7 cellular contexts compared by ENCODE assay signal in the genomic region with DNA sequence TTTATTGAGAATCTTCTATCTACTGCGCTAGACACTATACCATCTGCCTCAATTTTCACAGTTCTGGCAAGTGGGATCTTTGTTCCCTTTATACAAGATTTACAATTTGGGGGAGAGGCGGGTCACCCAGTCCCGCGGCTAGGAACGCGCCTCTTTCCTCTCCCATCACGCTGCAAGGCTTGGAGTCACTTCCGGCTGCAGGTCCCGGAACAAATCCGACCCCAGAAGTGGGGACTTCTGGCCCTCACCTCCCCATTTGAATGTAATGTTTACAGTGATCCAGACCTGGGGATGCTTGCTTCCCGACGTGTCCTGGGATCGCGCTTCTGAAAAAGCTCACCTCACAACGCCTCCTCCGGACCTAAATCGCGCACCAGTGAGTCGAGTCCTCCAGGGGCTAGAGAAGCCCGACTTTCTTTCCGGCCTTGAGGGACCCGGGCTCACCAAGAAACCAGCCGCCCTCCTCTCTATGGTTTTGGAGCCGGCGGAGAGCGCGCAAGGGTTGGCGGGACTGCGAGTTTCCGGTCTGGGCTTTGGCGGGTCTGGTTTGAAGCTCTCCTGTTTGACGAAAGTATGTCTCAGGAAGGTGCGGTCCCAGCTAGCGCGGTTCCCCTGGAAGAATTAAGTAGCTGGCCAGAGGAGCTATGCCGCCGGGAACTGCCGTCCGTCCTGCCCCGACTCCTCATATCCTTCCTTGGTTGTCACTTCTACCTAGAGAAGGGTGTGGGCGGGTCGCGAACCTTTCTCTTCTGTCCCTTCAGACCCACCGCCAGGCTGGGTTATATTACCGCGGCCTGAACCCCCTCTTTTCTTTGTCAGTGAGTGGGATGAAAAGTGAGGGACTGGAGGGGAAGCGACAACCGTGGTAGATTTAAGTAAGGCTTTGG. TPM values are rescaled to one million over a fixed set of nuclear protein-coding genes. Genes with fewer than 3 reads are reported as not detected.
A peak's percentile ranks its signal among the peaks of the same experiment; 100 is the strongest.
DNase-seq lines count a peak whose midpoint lies in the region; ATAC-seq and TF ChIP-seq lines count a peak whose summit lies in the region.

METTL18 (minus strand) TSS at position 378 of the 887 bp plus-strand sequence. CDS start 1,212 bp downstream, outside the sequence.

- in situ Hi-C loops in astrocyte of the cerebellum (cut with HindIII; ENCODE audit: low sequenced_read_pairs) = no loop called here

- peaks cover 4% of the 10 kb centered on the region for H3K36me3 ChIP-seq in hepatocyte (replicated peaks; ENCODE audit: insufficient read depth, low read depth)

- H3K9me2 ChIP-seq in hepatocyte (replicated peaks; ENCODE audit: insufficient read depth) = no peaks in the 10 kb centered on the region

- H3K79me2 ChIP-seq in hepatocyte = peaks cover 38% of the 10 kb centered on the region

- H3K9me3 ChIP-seq in hepatocyte (ENCODE audit: low read depth) = no peaks in the 10 kb centered on the region

- peak; percentile 94 for ATAC-seq in GM18505 (IDR thresholded peaks at IDR 0.05; ENCODE audit: unreplicated experiment)
- peak; percentile 91 for ATAC-seq in HG02973 (IDR thresholded peaks at IDR 0.05; ENCODE audit: unreplicated experiment)

- WGBS in hepatocyte (ENCODE audit: low lambda C conversion rate, missing lambda C conversion rate) = 2% methylated on average over 48 of the region's 48 CpGs

- peak; percentile 78 for TF ChIP-seq POLR2A in GM18505 (IDR thresholded peaks at IDR 0.05; ENCODE audit: borderline replicate concordance, extremely low read depth, insufficient read depth, insufficient read length)

- H4K20me1 ChIP-seq in hepatocyte (ENCODE audit: insufficient read depth, poor library complexity, severe bottlenecking) = no peaks in the 10 kb centered on the region

- H3K4me3 ChIP-seq in astrocyte of the cerebellum (ENCODE audit: low read depth, low read length) (peak within 1 kb of the TSS; percentile 79), hepatocyte (peak within 1 kb of the TSS; percentile 53)

- peak within 1 kb of the TSS; percentile 88 for H3K27ac ChIP-seq in hepatocyte

- peaks cover 12% of the 10 kb centered on the region for H3K4me1 ChIP-seq in hepatocyte (ENCODE audit: insufficient read depth)

- H3K4me2 ChIP-seq in hepatocyte = peak within 1 kb of the TSS; percentile 85

- TF ChIP-seq CTCF in astrocyte of the cerebellum (IDR thresholded peaks at IDR 0.05; ENCODE audit: low read depth, low read length, missing control alignments) = no peak
- TF ChIP-seq CTCF in hepatocyte (IDR thresholded peaks at IDR 0.05; ENCODE audit: poor library complexity) = no peak

- peak; percentile 79 for DNase-seq in NCI-H2029 (lab: John Stamatoyannopoulos, UW)
- peak; percentile 81 for DNase-seq in T-helper 22 cell (ENCODE audit: low read depth)
- peak; percentile 95 for DNase-seq in astrocyte of the cerebellum (ENCODE audit: low read depth)
- DNase-seq in hepatocyte (ENCODE audit: low spot score) = peak; percentile 95
- DNase-seq in renal cortical epithelial cell (ENCODE audit: low read depth) = peak; percentile 90

- peak within 1 kb of the TSS; percentile 94 for H2AFZ ChIP-seq in hepatocyte

- H3K27me3 ChIP-seq in hepatocyte = no peaks in the 10 kb centered on the region

RNA-seq across cellular contexts. Expression of gene METTL18, which starts in this region (rescaled TPM):
- total RNA-seq in hepatocyte (7.4 and 10.8 TPM in 2 replicates), renal cortical epithelial cell (5.9 and 7.3 TPM in 2 replicates)
- 6.1 and 8.7 TPM in 2 replicates for polyA plus RNA-seq in hepatocyte

Comparison
In these comparisons a context has a peak if more than half of its experiments do, and no peak if none do; other contexts are left out.
1. Peak in every context shown above with its lines: DNase-seq, ATAC-seq, H3K4me3 ChIP-seq and H3K27ac ChIP-seq.